19 cellular contexts compared by ENCODE assay signal in genomic region chr4:95516528-95517011, GRCh38. TPM values are rescaled to one million over a fixed set of nuclear protein-coding genes. Genes with fewer than 3 reads are reported as not detected.
DNase-seq lines count a peak whose midpoint lies in the region; ATAC-seq and TF ChIP-seq lines count a peak whose summit lies in the region.
"Had no signal": no experiment of that assay in that cellular context is flagged by ENCODE, and none has a peak within 500 bp of the region (broad histone marks: within the 10 kb centered on the region; RNA-seq: fewer than 3 reads in every experiment).

No MANE protein-coding gene starts in this region.

- no peaks in the 10 kb centered on the region for H3F3A ChIP-seq in GM23338 (replicated peaks; ENCODE audit: low read depth)

- H3K9ac ChIP-seq in fibroblast of lung (ENCODE audit: insufficient read depth, low read length), result no peak overlapping the region

- H2AFZ ChIP-seq in GM23338 (peak overlapping the region; percentile 70; the same call in 1 of the 2 replicates), fibroblast of lung (ENCODE audit: low read length) (peak overlapping the region; percentile 61)

- no peak for TF ChIP-seq EP300 in gastroesophageal sphincter (IDR thresholded peaks at IDR 0.05)

- peaks cover 5% of the 10 kb centered on the region for H3K27me3 Mint-ChIP-seq in GM23338 (ENCODE audit: insufficient read depth, low read depth, poor library complexity)

- H3K4me1 ChIP-seq in GM23338 (ENCODE audit: insufficient read depth) (peaks cover 3% of the 10 kb centered on the region), fibroblast of lung (ENCODE audit: control insufficient read depth, extremely low read depth, insufficient read depth, low read length) (peaks cover 2% of the 10 kb centered on the region), mucosa of descending colon (ENCODE audit: low read depth) (no peaks in the 10 kb centered on the region), gastroesophageal sphincter (no peaks in the 10 kb centered on the region)
- H3K4me1 ChIP-seq: esophagus squamous epithelium, prostate gland had no signal

- no peak overlapping the region for H3K27ac Mint-ChIP-seq in GM23338
- H3K27ac Mint-ChIP-seq: natural killer cell, T-helper 17 cell had no signal

- H3K9me2 ChIP-seq in GM23338 (ENCODE audit: insufficient read depth), result peaks cover 6% of the 10 kb centered on the region; the same call in 1 of the 2 replicates

- no peaks in the 10 kb centered on the region for H3K9me3 ChIP-seq in fibroblast of lung (ENCODE audit: control insufficient read depth, insufficient read depth, low read depth, low read length)
- H3K9me3 ChIP-seq in mucosa of descending colon, result no peaks in the 10 kb centered on the region
- no peaks in the 10 kb centered on the region for H3K9me3 ChIP-seq in gastroesophageal sphincter
- H3K9me3 ChIP-seq: esophagus squamous epithelium, prostate gland had no signal

- H3K4me2 ChIP-seq in GM23338 (no peak overlapping the region), fibroblast of lung (ENCODE audit: extremely low read depth, insufficient read depth, low read length) (peak overlapping the region; percentile 2)

- peaks cover 10% of the 10 kb centered on the region for H3K4me1 Mint-ChIP-seq in GM23338
- H3K4me1 Mint-ChIP-seq: natural killer cell, T-helper 17 cell had no signal

- H3K27ac ChIP-seq in GM23338 (ENCODE audit: low read depth) (no peak overlapping the region), fibroblast of lung (ENCODE audit: insufficient read depth, low read length) (no peak overlapping the region), gastroesophageal sphincter (no peak overlapping the region)
- H3K27ac ChIP-seq: prostate gland had no signal

- H3K27me3 ChIP-seq in GM23338 (ENCODE audit: insufficient read depth) (no peaks in the 10 kb centered on the region), fibroblast of lung (ENCODE audit: control insufficient read depth, insufficient read depth, low read length) (no peaks in the 10 kb centered on the region), gastroesophageal sphincter (no peaks in the 10 kb centered on the region)
- H3K27me3 ChIP-seq: esophagus squamous epithelium had no signal

- TF ChIP-seq CTCF in GM23338 (conservative IDR thresholded peaks at IDR 0.05; ENCODE audit: low read depth in 2 of 2), result no peak
- TF ChIP-seq CTCF in fibroblast of lung (conservative IDR thresholded peaks at IDR 0.05 in 1 of 2, IDR thresholded peaks at IDR 0.05 in 1 of 2; ENCODE audit: low read depth in 1 of 2, low read length in 2 of 2), result no peak
- TF ChIP-seq CTCF in mucosa of descending colon (IDR thresholded peaks at IDR 0.05), result no peak
- no peak for TF ChIP-seq CTCF in gastroesophageal sphincter (IDR thresholded peaks at IDR 0.05)

- DNase-seq in GM23338 (ENCODE audit: low spot score) (no peak), fibroblast of lung (ENCODE audit: low read depth in 2 of 2) (peak in 1 of 2 donors; percentile 62), mucosa of descending colon (no peak), NK-92 (lab: John Stamatoyannopoulos, UW; ENCODE audit: unreplicated experiment) (no peak), Kasumi-1 (lab: John Stamatoyannopoulos, UW) (no peak), NCI-H187 treated with DMSO at 0.1 percent for 48 hours (lab: John Stamatoyannopoulos, UW) (no peak)
- DNase-seq: activated CD4-positive, CD25-positive, alpha-beta regulatory T cell treated with anti-CD3 and anti-CD28 coated beads, Interleukin-2, amount 50 U/mL, for 72 hours; activated gamma-delta T cell treated with Interleukin-2 at 50 U/mL for 16 hours; AML-193; dermis blood vessel endothelial cell; esophagus squamous epithelium; natural killer cell; NCI-H1930; NCI-H526 treated with DMSO at 0.1 percent for 48 hours; RPMI8226; T-helper 17 cell had no signal

- no peaks in the 10 kb centered on the region for H4K20me1 ChIP-seq in GM23338 (replicated peaks; ENCODE audit: insufficient read depth)
- no peaks in the 10 kb centered on the region for H4K20me1 ChIP-seq in fibroblast of lung (ENCODE audit: control insufficient read depth, extremely low read depth, insufficient read depth, low read length)

- WGBS in gastroesophageal sphincter (ENCODE audit: low coverage in 1 of 2), 2 donors, result 72% methylated on average over 7 of the region's 10 CpGs; no CpG with 5 or more reads in 1 of the 2 donors

- H3K36me3 Mint-ChIP-seq in GM23338 (ENCODE audit: low read depth), result no peaks in the 10 kb centered on the region
- H3K36me3 Mint-ChIP-seq: natural killer cell had no signal

- ATAC-seq in GM23338 (no peak), mucosa of descending colon (peak; percentile 27), gastroesophageal sphincter (no peak)
- ATAC-seq: natural killer cell, T-helper 17 cell had no signal

- no peaks in the 10 kb centered on the region for H3K79me2 ChIP-seq in GM23338 (replicated peaks; ENCODE audit: insufficient read depth)
- no peaks in the 10 kb centered on the region for H3K79me2 ChIP-seq in fibroblast of lung (ENCODE audit: control insufficient read depth, insufficient read depth, low read length)

- H3K9me3 Mint-ChIP-seq in GM23338, result no peaks in the 10 kb centered on the region
- H3K9me3 Mint-ChIP-seq: natural killer cell had no signal

- intact Hi-C loops in mucosa of descending colon (cut with DNase I, micrococcal nuclease), result no loop called here

- H3K36me3 ChIP-seq in GM23338 (ENCODE audit: insufficient read depth) (no peaks in the 10 kb centered on the region), fibroblast of lung (ENCODE audit: control insufficient read depth, insufficient read depth, low read length) (no peaks in the 10 kb centered on the region), mucosa of descending colon (ENCODE audit: low read depth) (no peaks in the 10 kb centered on the region), gastroesophageal sphincter (no peaks in the 10 kb centered on the region)
- H3K36me3 ChIP-seq: esophagus squamous epithelium, prostate gland had no signal

- no peak for TF ChIP-seq POLR2A in gastroesophageal sphincter (IDR thresholded peaks at IDR 0.05)

- H3K4me3 Mint-ChIP-seq in GM23338, result no peak overlapping the region
- H3K4me3 Mint-ChIP-seq: natural killer cell, T-helper 17 cell had no signal

- H3K4me3 ChIP-seq in GM23338 (no peak overlapping the region), fibroblast of lung (replicated peaks in 1 of 4; ENCODE audit: control extremely low read depth in 1 of 4, insufficient read depth in 1 of 4, low read depth in 3 of 4, low read length in 4 of 4) (no peak overlapping the region), mucosa of descending colon (no peak overlapping the region), gastroesophageal sphincter (no peak overlapping the region)
- H3K4me3 ChIP-seq: esophagus squamous epithelium, prostate gland had no signal

TF ChIP-seq in GM23338, 12 proteins besides CTCF, POLR2A, EP300 and RAD21 (continues in another document):
- TF ChIP-seq POLR2AphosphoS5 (IDR thresholded peaks at IDR 0.05; ENCODE audit: low read depth) (no peak), ZNF331 (CRISPR knock-in tag; IDR thresholded peaks at IDR 0.05; ENCODE audit: low read depth) (no peak), EZH2phosphoT487 (IDR thresholded peaks at IDR 0.05; ENCODE audit: unreplicated experiment) (no peak)

TF ChIP-seq in PFSK-1, 5 proteins besides CTCF, POLR2A, EP300 and RAD21:
- peak in 1 of 2 experiments; percentile 52; a peak in 1 of 4 replicates for TF ChIP-seq REST (IDR thresholded peaks at IDR 0.05; ENCODE audit: insufficient read depth in 1 of 2, low read depth in 2 of 2, low read length in 2 of 2)
- no peak for TF ChIP-seq TAF1 (IDR thresholded peaks at IDR 0.05; ENCODE audit: borderline replicate concordance, insufficient read depth, low read length)
- peak; percentile 69 for TF ChIP-seq FOXP2 (optimal IDR thresholded peaks at IDR 0.05; ENCODE audit: borderline replicate concordance, extremely low read depth, extremely low read length, insufficient read depth)
- no peak for TF ChIP-seq SIN3A (IDR thresholded peaks at IDR 0.05; ENCODE audit: borderline replicate concordance, insufficient read depth, low read length)
- TF ChIP-seq POLR2AphosphoS5 (IDR thresholded peaks at IDR 0.05; ENCODE audit: low read depth, low read length), result no peak

RNA-seq across cellular contexts. Expression of gene UNC5C, which starts 32.2 kb away (rescaled TPM):
- total RNA-seq in GM23338 (2014; rRNA removed; shearing (Covaris generic)), result 0.12 and 0.21 TPM in 2 replicates
- polyA plus RNA-seq in GM23338 (2016; fragmentation: Nextera tagmentation; extraction: Ambion mirVana) (0.08 and 0.16 TPM in 2 replicates), fibroblast of lung (1.4 and 11.6 TPM in 2 replicates)
- 0.44 TPM for polyA plus RNA-seq in PFSK-1 (2012; ENCODE audit: insufficient read length, low read depth)
- total RNA-seq in fibroblast of lung (2.0 and 3.9 TPM in 2 replicates), mucosa of descending colon (1 to 10 TPM; 3.1 to 7.2 (median 4.6) TPM), gastroesophageal sphincter (1 to 10 TPM; 1.6 to 4.4 (median 3.2) TPM)
- polyA plus RNA-seq in fibroblast of lung (2012), result 0.75 and 5.6 TPM in 2 replicates
- 1.9 and 18.7 TPM in 2 replicates for polyA minus RNA-seq in fibroblast of lung (ENCODE audit: low replicate concordance)
- total RNA-seq: natural killer cell had no signal
